ENCODE assay signal across 8 cellular contexts in genomic region chr5:68261174-68262021, GRCh38. TPM values are rescaled to one million over a fixed set of nuclear protein-coding genes. Genes with fewer than 3 reads are reported as not detected.
DNase-seq lines count a peak whose midpoint lies in the region; ATAC-seq and TF ChIP-seq lines count a peak whose summit lies in the region.

No MANE protein-coding gene starts in this region.

- H3K27me3 Mint-ChIP-seq in HFFc6 (ENCODE audit: insufficient read depth), result no peaks in the 10 kb centered on the region
- H3K27me3 Mint-ChIP-seq in brain, result peaks cover 3% of the 10 kb centered on the region
- H3K27me3 Mint-ChIP-seq in naive thymus-derived CD4-positive, alpha-beta T cell, result no peaks in the 10 kb centered on the region

- peaks cover 65 to 85% of the 10 kb centered on the region in 2 donors for H3K4me1 ChIP-seq in naive thymus-derived CD4-positive, alpha-beta T cell (ENCODE audit: control insufficient read depth in 2 of 2, insufficient read depth in 2 of 2, low read length in 2 of 2)
- no peaks in the 10 kb centered on the region for H3K4me1 ChIP-seq in HAP-1

- peak; percentile 41 for DNase-seq in HFFc6
- no peak for DNase-seq in naive thymus-derived CD4-positive, alpha-beta T cell
- no peak for DNase-seq in NK-92 treated with Interleukin-12 subunit alpha and Interleukin-12 subunit beta, amount 100 ng/mL, for 24 hours (lab: John Stamatoyannopoulos, UW)
- no peak for DNase-seq in HAP-1 (ENCODE audit: low spot score in 2 of 2)

- peak; percentile 43 for ATAC-seq in naive thymus-derived CD4-positive, alpha-beta T cell
- ATAC-seq in GM18868 (IDR thresholded peaks at IDR 0.05; ENCODE audit: unreplicated experiment) (no peak), HG03135 (IDR thresholded peaks at IDR 0.05; ENCODE audit: unreplicated experiment) (no peak)

- in situ Hi-C loops in HAP-1 (cut with MboI; ENCODE audit: low sequenced_read_pairs), result no loop called here

- H3K9me3 Mint-ChIP-seq in HFFc6 (no peaks in the 10 kb centered on the region), brain (peaks cover 3 to 19% (median 9%) of the 10 kb centered on the region in 5 experiments)
- H3K9me3 Mint-ChIP-seq in naive thymus-derived CD4-positive, alpha-beta T cell, result no peaks in the 10 kb centered on the region

- POLR2A ChIA-PET in naive thymus-derived CD4-positive, alpha-beta T cell (lab: Charles Lee), result interaction anchor here (2.4 kb wide), 1 partner anchor 11 kb away, joined by 5 read pairs; no protein-coding TSS in a partner anchor

- H3K4me3 Mint-ChIP-seq in HFFc6 (no peak overlapping the region), brain (no peak overlapping the region)
- peak overlapping the region in 4 of 10 donors; percentile 14 to 42 (median 20) for H3K4me3 Mint-ChIP-seq in naive thymus-derived CD4-positive, alpha-beta T cell

- TF ChIP-seq CTCF in C4-2B (conservative IDR thresholded peaks at IDR 0.05), result peak; percentile 20
- peak; percentile 71 for TF ChIP-seq CTCF in HFFc6 (IDR thresholded peaks at IDR 0.05)
- TF ChIP-seq CTCF in brain (conservative IDR thresholded peaks at IDR 0.05), result peak in 1 of 2 experiments; percentile 25

- intact Hi-C loops in naive thymus-derived CD4-positive, alpha-beta T cell (cut with micrococcal nuclease), result no loop called here

- H3K36me3 Mint-ChIP-seq in HFFc6 (ENCODE audit: low read depth), result no peaks in the 10 kb centered on the region; the same call in 1 of the 2 replicates
- H3K36me3 Mint-ChIP-seq in brain, result peaks cover 26% of the 10 kb centered on the region
- H3K36me3 Mint-ChIP-seq in naive thymus-derived CD4-positive, alpha-beta T cell, result peaks cover 0 to 15% (median 8%) of the 10 kb centered on the region in 5 donors

- H3K27ac Mint-ChIP-seq in HFFc6 (peak overlapping the region; percentile 48; the same call in 1 of the 2 replicates), brain (peak overlapping the region in 4 of 5 experiments; percentile 29 to 81 (median 74))
- peak overlapping the region in 8 of 9 donors; percentile 27 to 90 (median 77) for H3K27ac Mint-ChIP-seq in naive thymus-derived CD4-positive, alpha-beta T cell

- H3K4me1 Mint-ChIP-seq in HFFc6 (ENCODE audit: low read depth) (peaks cover 51% of the 10 kb centered on the region), brain (peaks cover 76% of the 10 kb centered on the region)
- peaks cover 55 to 93% (median 92%) of the 10 kb centered on the region in 7 donors for H3K4me1 Mint-ChIP-seq in naive thymus-derived CD4-positive, alpha-beta T cell

- no peaks in the 10 kb centered on the region for H3K36me3 ChIP-seq in naive thymus-derived CD4-positive, alpha-beta T cell (ENCODE audit: control insufficient read depth in 2 of 3, insufficient read depth in 3 of 3, low read length in 3 of 3)
- no peaks in the 10 kb centered on the region for H3K36me3 ChIP-seq in HAP-1 (replicated peaks)

- H3K9me3 ChIP-seq in naive thymus-derived CD4-positive, alpha-beta T cell (ENCODE audit: control insufficient read depth in 2 of 3, low read length in 3 of 3), result no peaks in the 10 kb centered on the region
- H3K9me3 ChIP-seq in HAP-1, result no peaks in the 10 kb centered on the region

- H3K27me3 ChIP-seq in naive thymus-derived CD4-positive, alpha-beta T cell (ENCODE audit: control insufficient read depth in 2 of 2, insufficient read depth in 2 of 2, low read length in 2 of 2), result no peaks in the 10 kb centered on the region
- H3K27me3 ChIP-seq in HAP-1 (ENCODE audit: low read depth), result no peaks in the 10 kb centered on the region

- CTCF ChIA-PET in naive thymus-derived CD4-positive, alpha-beta T cell (lab: Charles Lee), result interaction anchor here (0.7 to 1.2 kb wide), 3 partner anchors 8 to 1015 kb away, joined by 3 to 4 read pairs (median 3); no protein-coding TSS in a partner anchor

- no peak overlapping the region for H3K4me3 ChIP-seq in naive thymus-derived CD4-positive, alpha-beta T cell (ENCODE audit: low read length)
- H3K4me3 ChIP-seq in HAP-1, result no peak overlapping the region

- H3K27ac ChIP-seq in C4-2B, result no peak overlapping the region
- no peak overlapping the region for H3K27ac ChIP-seq in naive thymus-derived CD4-positive, alpha-beta T cell (ENCODE audit: low read depth, low read length)

RNA-seq across cellular contexts. Expression of gene PIK3R1, which starts 45.8 kb away (rescaled TPM):
- total RNA-seq in HFFc6 (2021; fragmentation: NEBNext Ultra II Directional; extraction: Animal tissue kit (Norgen Biotek cat#: 25700)), result 10 to 100 TPM; 19.6 to 26.4 (median 22.4) TPM
- 11.9 TPM for polyA plus RNA-seq in brain (ENCODE audit: insufficient read depth, low read depth, low replicate concordance)
- 100 to 1,000 TPM in 4 of 5 experiments, 10 to 100 TPM in 1; 72.0 to 207 (median 131) TPM for total RNA-seq in naive thymus-derived CD4-positive, alpha-beta T cell
- polyA plus RNA-seq in naive thymus-derived CD4-positive, alpha-beta T cell, result 100 to 1,000 TPM in 1 of 2 donors, 10 to 100 TPM in 1; 85.1 to 110 TPM
